8 cellular contexts compared by ENCODE assay signal in the genomic region with DNA sequence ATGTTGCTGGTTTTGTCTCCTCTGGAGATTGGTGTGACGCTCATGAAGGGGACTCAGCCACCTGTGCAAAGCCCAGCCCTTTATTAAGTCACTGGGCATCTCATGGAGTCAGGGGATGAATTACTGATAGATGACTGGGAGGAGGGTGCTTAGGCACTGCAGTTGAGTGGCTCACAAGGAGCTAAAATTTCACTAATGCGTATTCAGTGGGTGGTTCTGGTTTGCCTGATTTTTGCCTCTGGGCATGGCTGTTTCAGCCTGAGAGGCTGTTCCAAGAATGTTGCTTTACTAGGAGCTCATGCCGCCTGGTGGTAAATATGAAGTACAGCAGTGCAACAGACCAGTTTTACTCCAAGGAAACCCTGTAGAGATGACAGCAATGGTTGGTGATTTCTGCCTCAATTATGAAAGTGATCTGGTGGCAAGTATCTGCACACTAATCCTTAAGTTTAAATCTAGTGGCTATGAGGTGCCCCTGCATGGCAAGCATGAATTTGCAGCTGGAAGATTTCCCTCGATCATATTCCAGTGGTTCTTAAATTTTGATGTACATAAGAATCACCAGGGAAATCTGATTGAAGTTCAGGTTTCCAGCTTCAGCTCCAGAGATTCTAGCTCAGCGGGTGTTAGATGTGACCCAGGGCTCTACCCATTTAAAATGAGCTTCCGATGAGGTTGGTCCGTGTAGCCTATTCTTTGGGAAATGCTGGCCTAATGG. TPM values are rescaled to one million over a fixed set of nuclear protein-coding genes. Genes with fewer than 3 reads are reported as not detected.
DNase-seq lines count a peak whose midpoint lies in the region; ATAC-seq lines count a peak whose summit lies in the region.

No MANE protein-coding gene starts in this region.

- H3K4me3 Mint-ChIP-seq in activated CD4-positive, alpha-beta T cell treated with anti-CD3 and anti-CD28 coated beads, Interleukin-2, amount 10 ng/mL, durations not matched to agents 7 days and 5 days, result no peak overlapping the region

- H3K27ac ChIP-seq in epithelial cell of prostate (no peak overlapping the region), muscle layer of colon (ENCODE audit: low read depth, low read length) (peak overlapping the region; percentile 41), substantia nigra (ENCODE audit: low read depth, low read length, poor library complexity, severe bottlenecking) (no peak overlapping the region)

- peaks cover 34% of the 10 kb centered on the region for H3K36me3 Mint-ChIP-seq in activated CD4-positive, alpha-beta T cell treated with anti-CD3 and anti-CD28 coated beads, Interleukin-2, amount 10 ng/mL, durations not matched to agents 7 days and 5 days (ENCODE audit: low read depth)

- H3K4me3 ChIP-seq in muscle layer of colon (ENCODE audit: low read depth in 1 of 2, low read length in 2 of 2), result no peak overlapping the region

- H3K27me3 Mint-ChIP-seq in activated CD4-positive, alpha-beta T cell treated with anti-CD3 and anti-CD28 coated beads, Interleukin-2, amount 10 ng/mL, durations not matched to agents 7 days and 5 days, result no peaks in the 10 kb centered on the region

- no peaks in the 10 kb centered on the region for H3K9me3 ChIP-seq in muscle layer of colon (ENCODE audit: low read length)

- POLR2A ChIA-PET in activated CD4-positive, alpha-beta T cell treated with anti-CD3 and anti-CD28 coated beads, Interleukin-2, amount 10 ng/mL, durations not matched to agents 7 days and 5 days (lab: Charles Lee), result interaction anchor here (0.6 to 0.9 kb wide), 3 partner anchors 55 to 111 kb away, joined by 3 to 6 read pairs (median 3); partner anchors contain the start of gene FAS

- no peak overlapping the region for H3K9ac ChIP-seq in muscle layer of colon (ENCODE audit: low read length)

- H3K27me3 ChIP-seq in muscle layer of colon (ENCODE audit: control insufficient read depth in 1 of 2, insufficient read depth in 2 of 2, low read length in 2 of 2), result no peaks in the 10 kb centered on the region

- DNase-seq in AG08395 (ENCODE audit: low spot score) (peak; percentile 85), NCI-H345 treated with DMSO at 0.1 percent for 48 hours (lab: John Stamatoyannopoulos, UW; ENCODE audit: unreplicated experiment) (peak; percentile 80), epithelial cell of prostate (ENCODE audit: low read depth, low spot score) (peak; percentile 68), substantia nigra (lab: John Stamatoyannopoulos, UW) (peak in 31 of 49 donors; percentile 3 to 76 (median 26))
- DNase-seq in activated CD4-positive, alpha-beta T cell treated with anti-CD3 and anti-CD28 coated beads, Interleukin-2, amount 10 ng/mL, durations not matched to agents 7 days and 5 days, result peak; percentile 55

- peaks cover 34% of the 10 kb centered on the region for H3K36me3 ChIP-seq in muscle layer of colon (ENCODE audit: insufficient read depth, low read length)

- no peaks in the 10 kb centered on the region for H3K9me3 Mint-ChIP-seq in activated CD4-positive, alpha-beta T cell treated with anti-CD3 and anti-CD28 coated beads, Interleukin-2, amount 10 ng/mL, durations not matched to agents 7 days and 5 days

- H3K4me1 ChIP-seq in muscle layer of colon (ENCODE audit: insufficient read depth, low read length), result peaks cover 23% of the 10 kb centered on the region

- CTCF ChIA-PET in activated CD4-positive, alpha-beta T cell treated with anti-CD3 and anti-CD28 coated beads, Interleukin-2, amount 10 ng/mL, durations not matched to agents 7 days and 5 days (lab: Charles Lee), result interaction anchor here (0.5 to 3.4 kb wide), 29 partner anchors 9 to 903 kb away, joined by 3 to 57 read pairs (median 4); no protein-coding TSS in a partner anchor

- peaks cover 25% of the 10 kb centered on the region for H3K4me1 Mint-ChIP-seq in activated CD4-positive, alpha-beta T cell treated with anti-CD3 and anti-CD28 coated beads, Interleukin-2, amount 10 ng/mL, durations not matched to agents 7 days and 5 days

- peak; percentile 67 for ATAC-seq in GM18498 (IDR thresholded peaks at IDR 0.05; ENCODE audit: unreplicated experiment)
- peak; percentile 59 for ATAC-seq in HG03139 (IDR thresholded peaks at IDR 0.05; ENCODE audit: unreplicated experiment)

- H3K27ac Mint-ChIP-seq in activated CD4-positive, alpha-beta T cell treated with anti-CD3 and anti-CD28 coated beads, Interleukin-2, amount 10 ng/mL, durations not matched to agents 7 days and 5 days, result no peak overlapping the region

RNA-seq across cellular contexts. Expression of gene ACTA2, which starts 19.9 kb away (rescaled TPM):
- total RNA-seq in activated CD4-positive, alpha-beta T cell treated with anti-CD3 and anti-CD28 coated beads, Interleukin-2, amount 10 ng/mL, durations not matched to agents 7 days and 5 days, result 10 to 100 TPM; 10.7 to 10.8 TPM

RNA-seq across cellular contexts. Expression of gene STAMBPL1, which starts 52.7 kb away (rescaled TPM):
- 10 to 100 TPM; 39.7 to 45.4 TPM for total RNA-seq in activated CD4-positive, alpha-beta T cell treated with anti-CD3 and anti-CD28 coated beads, Interleukin-2, amount 10 ng/mL, durations not matched to agents 7 days and 5 days

RNA-seq across cellular contexts. Expression of gene FAS, which starts 57.9 kb away (rescaled TPM):
- 10 to 100 TPM; 62.3 to 65.1 TPM for total RNA-seq in activated CD4-positive, alpha-beta T cell treated with anti-CD3 and anti-CD28 coated beads, Interleukin-2, amount 10 ng/mL, durations not matched to agents 7 days and 5 days

Comparison
In these comparisons a context has a peak if more than half of its experiments do, and no peak if none do; other contexts are left out.
1. DNase-seq: peak in every context shown above with its lines; median percentile 85 in AG08395; 80 in NCI-H345 treated with DMSO at 0.1 percent for 48 hours; 68 in epithelial cell of prostate; 55 in activated CD4-positive, alpha-beta T cell treated with anti-CD3 and anti-CD28 coated beads, Interleukin-2, amount 10 ng/mL, durations not matched to agents 7 days and 5 days; 26 in substantia nigra.